Comparison of ENCODE assay signal across 1 cellular context in genomic region chr10:122154034-122154732, GRCh38.
TF ChIP-seq lines count a peak whose summit lies in the region.

No MANE protein-coding gene starts in this region.

TF ChIP-seq in GM23338, 12 proteins besides CTCF, POLR2A, EP300 and RAD21 (continued from another document):
- TF ChIP-seq REST (IDR thresholded peaks at IDR 0.05; ENCODE audit: unreplicated experiment): no peak
- no peak for TF ChIP-seq EZH2phosphoT487 (IDR thresholded peaks at IDR 0.05; ENCODE audit: unreplicated experiment)
- TF ChIP-seq STAT1 (IDR thresholded peaks at IDR 0.05; ENCODE audit: unreplicated experiment): no peak
- TF ChIP-seq ZNF462 (CRISPR knock-in tag; IDR thresholded peaks at IDR 0.05): no peak
- no peak for TF ChIP-seq JUNB (IDR thresholded peaks at IDR 0.05; ENCODE audit: unreplicated experiment)
- no peak for TF ChIP-seq ETS1 (IDR thresholded peaks at IDR 0.05)
- TF ChIP-seq ZNF114 (CRISPR knock-in tag; IDR thresholded peaks at IDR 0.05): no peak
- no peak for TF ChIP-seq CREB1 (CRISPR knock-in tag; IDR thresholded peaks at IDR 0.05; ENCODE audit: low read depth)
- no peak for TF ChIP-seq NANOG (IDR thresholded peaks at IDR 0.05; ENCODE audit: borderline replicate concordance)
